In the genomic region with DNA sequence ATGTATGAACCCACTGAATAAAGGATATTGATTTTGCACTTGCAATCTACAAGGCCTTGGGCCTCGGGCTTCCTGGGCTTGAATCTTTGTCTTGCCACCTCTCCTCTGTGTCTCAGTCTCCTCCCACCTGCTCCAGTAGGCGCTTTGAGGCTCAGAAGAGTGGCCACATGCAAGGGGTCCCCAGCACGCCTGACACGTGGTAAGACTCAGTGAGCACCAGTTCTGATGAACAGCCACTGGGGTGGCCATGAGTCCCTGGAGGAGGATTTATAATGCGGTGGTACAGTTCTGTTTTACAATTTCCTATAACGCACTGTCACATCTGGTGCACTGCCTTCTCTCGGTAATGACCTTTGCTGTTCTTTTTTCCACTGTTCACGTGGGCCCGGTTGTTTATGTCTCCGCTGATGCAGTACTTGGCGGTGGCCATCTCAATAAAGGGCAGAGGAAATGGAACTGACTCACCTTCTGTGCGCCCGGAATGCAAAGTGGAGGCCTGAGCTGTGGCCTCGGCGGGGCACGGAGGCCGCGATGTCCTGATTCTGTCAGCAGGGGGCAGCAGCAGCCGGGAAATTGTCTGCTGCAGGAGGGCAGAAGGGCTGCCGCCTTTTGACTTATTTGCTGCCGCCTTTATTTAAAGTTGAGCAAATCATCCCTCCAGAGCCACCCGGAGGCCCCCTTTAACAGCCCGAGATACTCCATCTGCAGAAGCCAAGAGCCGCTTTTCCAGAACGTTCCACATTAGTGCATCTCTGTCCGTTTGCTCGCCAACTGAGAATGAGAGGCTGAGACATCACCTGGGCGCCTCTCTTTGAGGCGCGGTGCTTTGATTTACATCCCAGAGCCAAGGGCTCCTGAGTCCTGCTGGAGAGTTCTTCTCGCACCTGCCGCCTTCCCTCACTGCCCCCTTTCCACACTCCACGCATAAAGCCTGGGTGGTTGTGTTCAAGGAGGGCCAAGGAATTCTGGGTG, we compare ENCODE assay signal across 8 cellular contexts. TPM values are rescaled to one million over a fixed set of nuclear protein-coding genes. Genes with fewer than 3 reads are reported as not detected.
DNase-seq lines count a peak whose midpoint lies in the region; ATAC-seq and TF ChIP-seq lines count a peak whose summit lies in the region.

No MANE protein-coding gene starts in this region.

- DNase-seq in GM12865 (ENCODE audit: low read depth) (peak; percentile 83), NCI-H69 (lab: John Stamatoyannopoulos, UW) (peak; percentile 47), memory B cell (ENCODE audit: low spot score in 2 of 2) (peak; percentile 87 to 94)
- DNase-seq in activated CD8-positive, alpha-beta T cell treated with anti-CD3 and anti-CD28 coated beads, Interleukin-2, amount 10 ng/mL, durations not matched to agents 7 days and 5 days, result peak; percentile 93
- peak; percentile 72 for DNase-seq in effector CD8-positive, alpha-beta T cell (lab: John Stamatoyannopoulos, UW)
- peak; percentile 77 for DNase-seq in stimulated activated CD8-positive, alpha-beta memory T cell treated with anti-CD3 and anti-CD28 coated beads, Interleukin-12 subunit alpha, Interleukin-12 subunit beta, amount 100 ng/mL, for 1 hour (ENCODE audit: low read depth)

- no peak overlapping the region for H3K4me3 ChIP-seq in GM12865 (ENCODE audit: low read depth, low read length)

- POLR2A ChIA-PET in activated CD8-positive, alpha-beta T cell treated with anti-CD3 and anti-CD28 coated beads, Interleukin-2, amount 10 ng/mL, durations not matched to agents 7 days and 5 days (lab: Charles Lee), result interaction anchor here (1.0 kb wide), 3 partner anchors 79 to 368 kb away, joined by 3 read pairs; a partner anchor contains a TSS

- ATAC-seq in HG02973 (IDR thresholded peaks at IDR 0.05; ENCODE audit: unreplicated experiment) (peak; percentile 53), memory B cell (ENCODE audit: low read depth) (peak; percentile 91), HG03025 (IDR thresholded peaks at IDR 0.05; ENCODE audit: low FRiP score, unreplicated experiment) (no peak)
- ATAC-seq in activated CD8-positive, alpha-beta T cell treated with anti-CD3 and anti-CD28 coated beads, Interleukin-2, amount 10 ng/mL, durations not matched to agents 7 days and 5 days, result peak; percentile 94

- CTCF ChIA-PET in activated CD8-positive, alpha-beta T cell treated with anti-CD3 and anti-CD28 coated beads, Interleukin-2, amount 10 ng/mL, durations not matched to agents 7 days and 5 days (lab: Charles Lee), result interaction anchor here (0.7 to 17.1 kb wide), 29 partner anchors 8 to 418 kb away, joined by 3 to 332 read pairs (median 4); a partner anchor contains a TSS

- peak; percentile 88 for TF ChIP-seq CTCF in GM12865 (IDR thresholded peaks at IDR 0.05; ENCODE audit: insufficient read depth, low read depth, low read length, missing control alignments)

- H3K27me3 Mint-ChIP-seq in activated CD8-positive, alpha-beta T cell treated with anti-CD3 and anti-CD28 coated beads, Interleukin-2, amount 10 ng/mL, durations not matched to agents 7 days and 5 days (ENCODE audit: low read depth), result no peaks in the 10 kb centered on the region
- H3K27me3 Mint-ChIP-seq in memory B cell, result peaks cover 1% of the 10 kb centered on the region

- peaks cover 29% of the 10 kb centered on the region for H3K4me1 Mint-ChIP-seq in activated CD8-positive, alpha-beta T cell treated with anti-CD3 and anti-CD28 coated beads, Interleukin-2, amount 10 ng/mL, durations not matched to agents 7 days and 5 days (ENCODE audit: low read depth)
- H3K4me1 Mint-ChIP-seq in memory B cell, result peaks cover 5% of the 10 kb centered on the region

- H3K9me3 Mint-ChIP-seq in activated CD8-positive, alpha-beta T cell treated with anti-CD3 and anti-CD28 coated beads, Interleukin-2, amount 10 ng/mL, durations not matched to agents 7 days and 5 days (ENCODE audit: insufficient read depth), result no peaks in the 10 kb centered on the region
- no peaks in the 10 kb centered on the region for H3K9me3 Mint-ChIP-seq in memory B cell

- peak overlapping the region; percentile 83 for H3K27ac Mint-ChIP-seq in activated CD8-positive, alpha-beta T cell treated with anti-CD3 and anti-CD28 coated beads, Interleukin-2, amount 10 ng/mL, durations not matched to agents 7 days and 5 days
- no peak overlapping the region for H3K27ac Mint-ChIP-seq in memory B cell

- H3K4me3 Mint-ChIP-seq in activated CD8-positive, alpha-beta T cell treated with anti-CD3 and anti-CD28 coated beads, Interleukin-2, amount 10 ng/mL, durations not matched to agents 7 days and 5 days, result no peak overlapping the region
- H3K4me3 Mint-ChIP-seq in memory B cell, result peak overlapping the region; percentile 16

- H3K36me3 Mint-ChIP-seq in activated CD8-positive, alpha-beta T cell treated with anti-CD3 and anti-CD28 coated beads, Interleukin-2, amount 10 ng/mL, durations not matched to agents 7 days and 5 days (ENCODE audit: low read depth), result no peaks in the 10 kb centered on the region
- H3K36me3 Mint-ChIP-seq in memory B cell, result no peaks in the 10 kb centered on the region

RNA-seq across cellular contexts. Expression of a gene that starts 6.0 kb away (rescaled TPM):
- 10 to 100 TPM; 26.5 to 27.2 TPM for total RNA-seq in activated CD8-positive, alpha-beta T cell treated with anti-CD3 and anti-CD28 coated beads, Interleukin-2, amount 10 ng/mL, durations not matched to agents 7 days and 5 days

RNA-seq across cellular contexts. Expression of a gene that starts 34.9 kb away (rescaled TPM):
- not detected for total RNA-seq in activated CD8-positive, alpha-beta T cell treated with anti-CD3 and anti-CD28 coated beads, Interleukin-2, amount 10 ng/mL, durations not matched to agents 7 days and 5 days
